ENCODE assay signal across 14 cellular contexts in the genomic region with DNA sequence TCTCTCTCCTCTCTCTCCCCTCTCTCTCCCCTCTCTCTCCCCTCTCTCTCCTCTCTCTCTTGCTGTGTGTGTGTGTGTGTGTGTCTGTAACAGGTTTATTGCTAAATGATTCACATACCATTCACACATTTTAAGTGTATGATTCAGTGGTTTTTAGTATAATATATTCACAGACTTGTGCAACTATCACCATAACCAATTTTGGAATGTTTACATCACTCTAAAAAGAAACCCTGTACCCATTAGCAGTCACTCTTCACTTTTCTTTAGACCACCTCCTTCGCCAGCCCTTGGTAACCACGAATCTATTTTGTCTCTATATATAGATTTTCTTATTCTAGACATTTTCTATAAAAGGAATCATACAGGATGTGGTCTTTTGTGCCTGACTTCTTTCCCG. TPM values are rescaled to one million over a fixed set of nuclear protein-coding genes. Genes with fewer than 3 reads are reported as not detected.
DNase-seq lines count a peak whose midpoint lies in the region; ATAC-seq and TF ChIP-seq lines count a peak whose summit lies in the region.
"Had no signal": no experiment of that assay in that cellular context is flagged by ENCODE, and none has a peak within 500 bp of the region (broad histone marks: within the 10 kb centered on the region; RNA-seq: fewer than 3 reads in every experiment).

No MANE protein-coding gene starts in this region.

- H3K27ac ChIP-seq in epithelial cell of prostate (peak overlapping the region; percentile 21), hepatocyte (no peak overlapping the region)
- H3K27ac ChIP-seq: coronary artery had no signal

- no peak overlapping the region for H3K4me3 ChIP-seq in hepatocyte
- H3K4me3 ChIP-seq: coronary artery had no signal

- 91% methylated on average over 3 of the region's 3 CpGs for WGBS in hepatocyte (ENCODE audit: low lambda C conversion rate, missing lambda C conversion rate)

- H3K9me2 ChIP-seq in hepatocyte (replicated peaks; ENCODE audit: insufficient read depth): no peaks in the 10 kb centered on the region

- TF ChIP-seq CTCF in omental fat pad (IDR thresholded peaks at IDR 0.05): no peak
- no peak for TF ChIP-seq CTCF in hepatocyte (IDR thresholded peaks at IDR 0.05; ENCODE audit: poor library complexity)

- no peaks in the 10 kb centered on the region for H3K27me3 ChIP-seq in hepatocyte

- H3K27me3 Mint-ChIP-seq in activated T-cell treated with anti-CD3 and anti-CD28 coated beads, Interleukin-2, amount 50 U/mL, for 4 hours (ENCODE audit: low read depth): no peaks in the 10 kb centered on the region
- H3K27me3 Mint-ChIP-seq in T-helper 17 cell: peaks cover 8% of the 10 kb centered on the region
- H3K27me3 Mint-ChIP-seq in stimulated activated naive B cell treated with anti-CD40 and anti-IgM and Interleukin-4, amounts not matched to agents 10 μg/mL and 1 μg/mL and 100 μg/mL, for 72 hours: peaks cover 0 to 10% of the 10 kb centered on the region in 2 donors

- peak; percentile 62 to 85 for ATAC-seq in activated T-cell treated with anti-CD3 and anti-CD28 coated beads, Interleukin-2, amount 50 U/mL, for 4 hours
- ATAC-seq in T-helper 17 cell (no peak), omental fat pad (ENCODE audit: low FRiP score) (no peak)
- ATAC-seq in stimulated activated naive B cell treated with anti-CD40 and anti-IgM and Interleukin-4, amounts not matched to agents 10 μg/mL and 1 μg/mL and 100 μg/mL, for 72 hours (replicated peaks): peak; percentile 21 to 43

- peak overlapping the region; percentile 8 for H3K27ac Mint-ChIP-seq in T-helper 17 cell
- H3K27ac Mint-ChIP-seq in stimulated activated naive B cell treated with anti-CD40 and anti-IgM and Interleukin-4, amounts not matched to agents 10 μg/mL and 1 μg/mL and 100 μg/mL, for 72 hours: peak overlapping the region; percentile 59

- H3K4me1 ChIP-seq in hepatocyte (ENCODE audit: insufficient read depth): no peaks in the 10 kb centered on the region

- DNase-seq in activated T-cell treated with anti-CD3 and anti-CD28 coated beads, Interleukin-2, amount 50 U/mL, for 4 hours: no peak
- no peak for DNase-seq in activated T-cell treated with anti-CD3 and anti-CD28 coated beads for 4 hours
- DNase-seq in T-helper 17 cell: no peak
- DNase-seq in epithelial cell of prostate (ENCODE audit: low read depth, low spot score): peak; percentile 67
- DNase-seq in stimulated activated naive B cell treated with anti-CD40 and anti-IgM and Interleukin-4, amounts not matched to agents 10 μg/mL and 1 μg/mL and 100 μg/mL, for 72 hours: no peak
- DNase-seq in omental fat pad (ENCODE audit: low spot score): no peak
- no peak for DNase-seq in DMS153 treated with DMSO at 0.1 percent for 48 hours (lab: John Stamatoyannopoulos, UW; ENCODE audit: unreplicated experiment)
- DNase-seq in hepatocyte (ENCODE audit: low spot score): no peak
- DNase-seq: GF-D8; hypothalamus; NCI-H187; stimulated activated CD4-positive, alpha-beta T cell treated with anti-CD3 and anti-CD28 coated beads, Interleukin-4, amount 100 ng/mL, for 24 hours had no signal

- H3K4me1 Mint-ChIP-seq in activated T-cell treated with anti-CD3 and anti-CD28 coated beads, Interleukin-2, amount 50 U/mL, for 4 hours (ENCODE audit: low read depth): peaks cover 14% of the 10 kb centered on the region
- peaks cover 6% of the 10 kb centered on the region for H3K4me1 Mint-ChIP-seq in T-helper 17 cell
- peaks cover 14 to 25% of the 10 kb centered on the region in 2 donors for H3K4me1 Mint-ChIP-seq in stimulated activated naive B cell treated with anti-CD40 and anti-IgM and Interleukin-4, amounts not matched to agents 10 μg/mL and 1 μg/mL and 100 μg/mL, for 72 hours

- H3K4me3 Mint-ChIP-seq in activated T-cell treated with anti-CD3 and anti-CD28 coated beads, Interleukin-2, amount 50 U/mL, for 4 hours: no peak overlapping the region
- H3K4me3 Mint-ChIP-seq in T-helper 17 cell: no peak overlapping the region
- peak overlapping the region in 1 of 2 donors; percentile 8 for H3K4me3 Mint-ChIP-seq in stimulated activated naive B cell treated with anti-CD40 and anti-IgM and Interleukin-4, amounts not matched to agents 10 μg/mL and 1 μg/mL and 100 μg/mL, for 72 hours

- H2AFZ ChIP-seq in hepatocyte: no peak overlapping the region

- H3K4me2 ChIP-seq in hepatocyte: no peak overlapping the region

- no peaks in the 10 kb centered on the region for H3K36me3 ChIP-seq in hepatocyte (replicated peaks; ENCODE audit: insufficient read depth, low read depth)

- H3K36me3 Mint-ChIP-seq in activated T-cell treated with anti-CD3 and anti-CD28 coated beads, Interleukin-2, amount 50 U/mL, for 4 hours (ENCODE audit: insufficient read depth): no peaks in the 10 kb centered on the region
- H3K36me3 Mint-ChIP-seq in T-helper 17 cell (ENCODE audit: low read depth): no peaks in the 10 kb centered on the region
- H3K36me3 Mint-ChIP-seq in stimulated activated naive B cell treated with anti-CD40 and anti-IgM and Interleukin-4, amounts not matched to agents 10 μg/mL and 1 μg/mL and 100 μg/mL, for 72 hours: peaks cover 0 to 14% of the 10 kb centered on the region in 2 donors

- no peaks in the 10 kb centered on the region for H3K9me3 ChIP-seq in T-helper 17 cell (ENCODE audit: control insufficient read depth, low read length, poor library complexity, severe bottlenecking)
- no peaks in the 10 kb centered on the region for H3K9me3 ChIP-seq in hepatocyte (ENCODE audit: low read depth)

- no peaks in the 10 kb centered on the region for H4K20me1 ChIP-seq in hepatocyte (ENCODE audit: insufficient read depth, poor library complexity, severe bottlenecking)

- no peaks in the 10 kb centered on the region for H3K9me3 Mint-ChIP-seq in activated T-cell treated with anti-CD3 and anti-CD28 coated beads, Interleukin-2, amount 50 U/mL, for 4 hours
- no peaks in the 10 kb centered on the region for H3K9me3 Mint-ChIP-seq in stimulated activated naive B cell treated with anti-CD40 and anti-IgM and Interleukin-4, amounts not matched to agents 10 μg/mL and 1 μg/mL and 100 μg/mL, for 72 hours

- H3K79me2 ChIP-seq in hepatocyte: no peaks in the 10 kb centered on the region

RNA-seq across cellular contexts. Expression of a gene that starts 11.4 kb away (rescaled TPM):
- 1 to 10 TPM in 1 of 3 donors, under 1 TPM in 2; 0.28 to 1.4 (median 0.37) TPM for total RNA-seq in activated T-cell treated with anti-CD3 and anti-CD28 coated beads, Interleukin-2, amount 50 U/mL, for 4 hours
- total RNA-seq in T-helper 17 cell: 1 to 10 TPM in 1 of 2 donors, under 1 TPM in 1; 0.99 to 1.6 TPM
- 10 to 100 TPM in 3 of 4 donors, 1 to 10 TPM in 1; 2.2 to 30.5 (median 19.3) TPM for total RNA-seq in omental fat pad
- total RNA-seq in hepatocyte: 4.8 and 7.1 TPM in 2 replicates
- polyA plus RNA-seq in hepatocyte: 3.7 and 7.1 TPM in 2 replicates

RNA-seq across cellular contexts. Expression of a gene that starts 53.6 kb away (rescaled TPM):
- total RNA-seq in activated T-cell treated with anti-CD3 and anti-CD28 coated beads, Interleukin-2, amount 50 U/mL, for 4 hours: under 1 TPM; 0.30 to 0.40 (median 0.35) TPM
- total RNA-seq in T-helper 17 cell (not detected), omental fat pad (not detected), hepatocyte (165 and 244 TPM in 2 replicates)
- polyA plus RNA-seq in hepatocyte: 763 and 780 TPM in 2 replicates
- total RNA-seq: temporal lobe had no signal

Comparison
In these comparisons a context has a peak if more than half of its experiments do, and no peak if none do; other contexts are left out.
1. ATAC-seq: peak in activated T-cell treated with anti-CD3 and anti-CD28 coated beads, Interleukin-2, amount 50 U/mL, for 4 hours (2 of 2) and stimulated activated naive B cell treated with anti-CD40 and anti-IgM and Interleukin-4, amounts not matched to agents 10 μg/mL and 1 μg/mL and 100 μg/mL, for 72 hours (2 of 2); none in T-helper 17 cell (single experiment) and omental fat pad (single experiment).
2. RNA of a gene that starts 53.6 kb away (total RNA-seq): 165 to 244 TPM in hepatocyte; 0.30 to 0.40 TPM in activated T-cell treated with anti-CD3 and anti-CD28 coated beads, Interleukin-2, amount 50 U/mL, for 4 hours, not detected in T-helper 17 cell and not detected in omental fat pad; every median in the first group is over 100 times any median in the second.